Comparison of ENCODE assay signal across 8 cellular contexts in genomic region chr9:12640021-12640587, GRCh38. TPM values are rescaled to one million over a fixed set of nuclear protein-coding genes. Genes with fewer than 3 reads are reported as not detected.
DNase-seq lines count a peak whose midpoint lies in the region; ATAC-seq and TF ChIP-seq lines count a peak whose summit lies in the region.

No MANE protein-coding gene starts in this region.

- no peak overlapping the region for H2BK15ac ChIP-seq in mesenchymal stem cell (ENCODE audit: low read depth, poor library complexity, severe bottlenecking)

- H2BK5ac ChIP-seq in mesenchymal stem cell (ENCODE audit: low read depth, low read length, poor library complexity, severe bottlenecking): no peak overlapping the region

- H3K79me1 ChIP-seq in mesenchymal stem cell (replicated peaks; ENCODE audit: low read length, poor library complexity, severe bottlenecking): no peaks in the 10 kb centered on the region

- WGBS in mesenchymal stem cell: 0% methylated on average over 1 of the region's 2 CpGs

- H2BK120ac ChIP-seq in mesenchymal stem cell (ENCODE audit: low read depth, low read length): no peak overlapping the region

- no peak overlapping the region for H3K23ac ChIP-seq in mesenchymal stem cell (ENCODE audit: low read length in 2 of 2)

- CTCF ChIA-PET in A673 (lab: Charles Lee): interaction anchor here (0.7 to 1.3 kb wide), 5 partner anchors 59 to 146 kb away, joined by 3 to 7 read pairs (median 3); no protein-coding TSS in a partner anchor

- H3K9ac ChIP-seq in mesenchymal stem cell (ENCODE audit: low read length): no peak overlapping the region

- H2AFZ ChIP-seq in mesenchymal stem cell (ENCODE audit: low read depth, low read length): no peak overlapping the region

- H3K4me3 ChIP-seq in A673 (ENCODE audit: low read depth, low read length, poor library complexity, severe bottlenecking): no peak overlapping the region
- H3K4me3 ChIP-seq in cardiac fibroblast (replicated peaks in 1 of 2; ENCODE audit: low read depth in 2 of 2, low read length in 2 of 2): no peak overlapping the region
- no peak overlapping the region for H3K4me3 ChIP-seq in mesenchymal stem cell (ENCODE audit: insufficient read depth in 1 of 2, low read depth in 1 of 2, low read length in 2 of 2)

- H3K27me3 ChIP-seq in A673 (replicated peaks; ENCODE audit: insufficient read depth, low read depth, low read length, poor library complexity) (no peaks in the 10 kb centered on the region), mesenchymal stem cell (ENCODE audit: control insufficient read depth in 1 of 2, insufficient read depth in 1 of 2, low read length in 2 of 2) (peaks cover 0 to 4% of the 10 kb centered on the region in 2 experiments)

- no peak overlapping the region for H2BK12ac ChIP-seq in mesenchymal stem cell (ENCODE audit: low read length in 2 of 2)

- no peak overlapping the region for H3K14ac ChIP-seq in mesenchymal stem cell (ENCODE audit: low read length in 2 of 2)

- peak; percentile 69 for TF ChIP-seq CTCF in A673 (conservative IDR thresholded peaks at IDR 0.05; ENCODE audit: low read depth, low read length)
- no peak for TF ChIP-seq CTCF in GM20000 (IDR thresholded peaks at IDR 0.05; ENCODE audit: extremely low read depth, missing control alignments)
- TF ChIP-seq CTCF in cardiac fibroblast (IDR thresholded peaks at IDR 0.05; ENCODE audit: low read depth, low read length): peak; percentile 47

- intact Hi-C loops in A673 (cut with micrococcal nuclease; ENCODE audit: unreplicated experiment): loop anchor here (2.0 kb wide), 1 partner anchor 85 kb away; no protein-coding TSS in a partner anchor

- DNase-seq in A673 (ENCODE audit: low spot score) (peak; percentile 76), GM20000 (ENCODE audit: low spot score) (peak; percentile 4), NCI-H2227 (lab: John Stamatoyannopoulos, UW; ENCODE audit: unreplicated experiment) (peak; percentile 24), cardiac fibroblast (ENCODE audit: low read depth in 2 of 2) (peak; percentile 68 to 77), mesenchymal stem cell (peak; percentile 72), germinal center (ENCODE audit: low spot score) (no peak)

- POLR2A ChIA-PET in A673 (lab: Charles Lee; ENCODE audit: low non-redundant PET): no interaction called here

- no TSS peak for BruUV-seq in A673 (replicated peaks; lab: Mats Ljungman, UMichigan)

- no peak overlapping the region for H3K4ac ChIP-seq in mesenchymal stem cell (ENCODE audit: low read depth in 1 of 2, low read length in 2 of 2)

- H2AK5ac ChIP-seq in mesenchymal stem cell (ENCODE audit: low read length, severe bottlenecking): no peak overlapping the region

- H3K4me1 ChIP-seq in A673 (ENCODE audit: insufficient read depth, low read length, poor library complexity, severe bottlenecking) (no peaks in the 10 kb centered on the region), mesenchymal stem cell (ENCODE audit: control insufficient read depth, insufficient read depth, low read depth, low read length) (no peaks in the 10 kb centered on the region)

- H3K9me3 ChIP-seq in A673 (ENCODE audit: low read depth, low read length, poor library complexity, severe bottlenecking) (no peaks in the 10 kb centered on the region), mesenchymal stem cell (ENCODE audit: control insufficient read depth, low read length) (no peaks in the 10 kb centered on the region)

- no peak overlapping the region for H4K91ac ChIP-seq in mesenchymal stem cell (ENCODE audit: low read length)

- H4K8ac ChIP-seq in mesenchymal stem cell (ENCODE audit: low read length): no peak overlapping the region

- H3K18ac ChIP-seq in mesenchymal stem cell (ENCODE audit: low read depth in 1 of 2, low read length in 2 of 2): no peak overlapping the region

- no peak for ATAC-seq in HG03175 (IDR thresholded peaks at IDR 0.05; ENCODE audit: unreplicated experiment)
- ATAC-seq in HG03442 (IDR thresholded peaks at IDR 0.05; ENCODE audit: unreplicated experiment): no peak

- H3K4me2 ChIP-seq in mesenchymal stem cell (ENCODE audit: low read length, poor library complexity, severe bottlenecking): no peak overlapping the region

- no peaks in the 10 kb centered on the region for H3K36me3 ChIP-seq in A673 (ENCODE audit: insufficient read depth, low read length, poor library complexity, severe bottlenecking)
- H3K36me3 ChIP-seq in mesenchymal stem cell (ENCODE audit: control insufficient read depth in 1 of 2, insufficient read depth in 2 of 2, low read depth in 1 of 2, low read length in 2 of 2): no peaks in the 10 kb centered on the region

- H3K27ac ChIP-seq in A673 (ENCODE audit: low read depth, low read length, poor library complexity, severe bottlenecking) (no peak overlapping the region), mesenchymal stem cell (ENCODE audit: low read length, poor library complexity, severe bottlenecking) (no peak overlapping the region)

RNA-seq across cellular contexts. Expression of gene TYRP1, which starts 53.1 kb away (rescaled TPM):
- total RNA-seq in A673 (2021): 0.94 and 1.5 TPM in 2 replicates
- polyA plus RNA-seq in mesenchymal stem cell (2013, experiment 1 of 2): 36.8 TPM
- polyA plus RNA-seq in mesenchymal stem cell (2013, experiment 2 of 2): 37.9 TPM
